ENCODE assay signal across 1 cellular context in the genomic region with DNA sequence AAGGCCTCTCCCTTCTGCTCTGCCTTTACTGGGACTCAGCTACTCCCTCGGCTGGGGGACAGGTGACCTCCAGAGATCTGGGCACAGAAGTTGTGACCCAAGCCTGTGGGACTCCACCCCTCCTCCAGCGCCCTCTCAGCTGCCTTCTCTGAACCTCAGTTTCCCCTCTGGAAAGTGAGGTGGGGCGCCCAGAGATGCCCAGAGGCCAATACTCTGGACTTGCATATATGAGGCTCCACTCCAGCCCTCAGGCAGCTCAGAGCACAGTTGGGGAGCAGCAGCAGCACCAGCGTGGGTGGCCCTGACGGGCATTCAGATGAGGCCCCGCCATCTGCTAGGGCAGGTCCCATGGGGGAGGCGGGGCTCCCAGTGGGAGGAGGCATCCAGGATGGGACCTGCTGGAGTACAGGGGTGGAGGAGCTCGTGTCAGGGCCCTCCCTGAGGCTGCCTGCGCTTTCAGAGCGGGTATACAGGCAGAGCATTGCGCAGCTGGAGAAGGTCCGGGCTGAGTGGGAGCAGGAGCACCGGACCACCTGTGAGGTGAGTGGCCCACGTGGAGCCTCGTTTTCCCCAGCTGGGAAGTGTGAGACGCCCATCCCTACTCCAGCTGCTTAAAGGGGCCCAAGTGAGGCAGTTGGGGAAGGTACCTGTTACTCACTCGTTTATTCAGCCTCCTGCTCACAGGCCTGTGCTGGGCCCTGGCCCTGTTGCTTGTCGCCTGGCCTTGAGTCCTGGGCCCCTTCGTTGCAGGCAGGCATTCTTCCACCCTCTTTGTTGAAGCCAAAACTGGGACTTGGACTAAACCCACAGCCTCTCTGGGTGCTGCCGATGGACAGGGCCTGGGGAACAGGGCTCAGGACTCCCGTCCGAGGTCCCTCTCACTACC.
TF ChIP-seq lines count a peak whose summit lies in the region.

No MANE protein-coding gene starts in this region.

TF ChIP-seq in HEK293, 187 proteins besides CTCF, POLR2A, EP300 and RAD21 (continued from another document):
- TF ChIP-seq, protein P1, sequence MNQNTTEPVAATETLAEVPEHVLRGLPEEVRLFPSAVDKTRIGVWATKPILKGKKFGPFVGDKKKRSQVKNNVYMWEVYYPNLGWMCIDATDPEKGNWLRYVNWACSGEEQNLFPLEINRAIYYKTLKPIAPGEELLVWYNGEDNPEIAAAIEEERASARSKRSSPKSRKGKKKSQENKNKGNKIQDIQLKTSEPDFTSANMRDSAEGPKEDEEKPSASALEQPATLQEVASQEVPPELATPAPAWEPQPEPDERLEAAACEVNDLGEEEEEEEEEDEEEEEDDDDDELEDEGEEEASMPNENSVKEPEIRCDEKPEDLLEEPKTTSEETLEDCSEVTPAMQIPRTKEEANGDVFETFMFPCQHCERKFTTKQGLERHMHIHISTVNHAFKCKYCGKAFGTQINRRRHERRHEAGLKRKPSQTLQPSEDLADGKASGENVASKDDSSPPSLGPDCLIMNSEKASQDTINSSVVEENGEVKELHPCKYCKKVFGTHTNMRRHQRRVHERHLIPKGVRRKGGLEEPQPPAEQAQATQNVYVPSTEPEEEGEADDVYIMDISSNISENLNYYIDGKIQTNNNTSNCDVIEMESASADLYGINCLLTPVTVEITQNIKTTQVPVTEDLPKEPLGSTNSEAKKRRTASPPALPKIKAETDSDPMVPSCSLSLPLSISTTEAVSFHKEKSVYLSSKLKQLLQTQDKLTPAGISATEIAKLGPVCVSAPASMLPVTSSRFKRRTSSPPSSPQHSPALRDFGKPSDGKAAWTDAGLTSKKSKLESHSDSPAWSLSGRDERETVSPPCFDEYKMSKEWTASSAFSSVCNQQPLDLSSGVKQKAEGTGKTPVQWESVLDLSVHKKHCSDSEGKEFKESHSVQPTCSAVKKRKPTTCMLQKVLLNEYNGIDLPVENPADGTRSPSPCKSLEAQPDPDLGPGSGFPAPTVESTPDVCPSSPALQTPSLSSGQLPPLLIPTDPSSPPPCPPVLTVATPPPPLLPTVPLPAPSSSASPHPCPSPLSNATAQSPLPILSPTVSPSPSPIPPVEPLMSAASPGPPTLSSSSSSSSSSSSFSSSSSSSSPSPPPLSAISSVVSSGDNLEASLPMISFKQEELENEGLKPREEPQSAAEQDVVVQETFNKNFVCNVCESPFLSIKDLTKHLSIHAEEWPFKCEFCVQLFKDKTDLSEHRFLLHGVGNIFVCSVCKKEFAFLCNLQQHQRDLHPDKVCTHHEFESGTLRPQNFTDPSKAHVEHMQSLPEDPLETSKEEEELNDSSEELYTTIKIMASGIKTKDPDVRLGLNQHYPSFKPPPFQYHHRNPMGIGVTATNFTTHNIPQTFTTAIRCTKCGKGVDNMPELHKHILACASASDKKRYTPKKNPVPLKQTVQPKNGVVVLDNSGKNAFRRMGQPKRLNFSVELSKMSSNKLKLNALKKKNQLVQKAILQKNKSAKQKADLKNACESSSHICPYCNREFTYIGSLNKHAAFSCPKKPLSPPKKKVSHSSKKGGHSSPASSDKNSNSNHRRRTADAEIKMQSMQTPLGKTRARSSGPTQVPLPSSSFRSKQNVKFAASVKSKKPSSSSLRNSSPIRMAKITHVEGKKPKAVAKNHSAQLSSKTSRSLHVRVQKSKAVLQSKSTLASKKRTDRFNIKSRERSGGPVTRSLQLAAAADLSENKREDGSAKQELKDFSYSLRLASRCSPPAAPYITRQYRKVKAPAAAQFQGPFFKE (tag by site-specific recombination; IDR thresholded peaks at IDR 0.05; ENCODE audit: borderline replicate concordance), result no peak
- TF ChIP-seq, protein P2, sequence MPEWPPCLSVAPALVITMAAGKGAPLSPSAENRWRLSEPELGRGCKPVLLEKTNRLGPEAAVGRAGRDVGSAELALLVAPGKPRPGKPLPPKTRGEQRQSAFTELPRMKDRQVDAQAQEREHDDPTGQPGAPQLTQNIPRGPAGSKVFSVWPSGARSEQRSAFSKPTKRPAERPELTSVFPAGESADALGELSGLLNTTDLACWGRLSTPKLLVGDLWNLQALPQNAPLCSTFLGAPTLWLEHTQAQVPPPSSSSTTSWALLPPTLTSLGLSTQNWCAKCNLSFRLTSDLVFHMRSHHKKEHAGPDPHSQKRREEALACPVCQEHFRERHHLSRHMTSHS (tag by site-specific recombination; IDR thresholded peaks at IDR 0.05), result no peak
- TF ChIP-seq KLF1 (tag by site-specific recombination; IDR thresholded peaks at IDR 0.05), result peak; percentile 50; the same call in 1 of the 2 replicates
- TF ChIP-seq ZNF24 (tag by site-specific recombination; IDR thresholded peaks at IDR 0.05), result no peak
- TF ChIP-seq ZNF10 (tag by site-specific recombination; IDR thresholded peaks at IDR 0.05), result peak; percentile 30; the same call in 1 of the 2 replicates
- no peak for TF ChIP-seq ZNF433 (tag by site-specific recombination; IDR thresholded peaks at IDR 0.05; ENCODE audit: low read depth)
